In genomic region chr1:84690397-84691138, GRCh38 we compare ENCODE assay signal across 8 cellular contexts. TPM values are rescaled to one million over a fixed set of nuclear protein-coding genes. Genes with fewer than 3 reads are reported as not detected.
DNase-seq lines count a peak whose midpoint lies in the region; ATAC-seq lines count a peak whose summit lies in the region.

Gene SSX2IP, minus strand, starts transcription at chr1:84690461. Its CDS starts 19,242 bp downstream, at chr1:84671219.

- peaks cover 62% of the 10 kb centered on the region for H3K4me1 Mint-ChIP-seq in activated CD4-positive, alpha-beta T cell treated with anti-CD3 and anti-CD28 coated beads, Interleukin-2, amount 10 ng/mL, durations not matched to agents 7 days and 5 days

- DNase-seq in C1 segment of cervical spinal cord (lab: John Stamatoyannopoulos, UW): peak; percentile 54 to 98 (median 92)
- peak; percentile 97 for DNase-seq in NCI-H69 (lab: John Stamatoyannopoulos, UW)
- DNase-seq in activated CD4-positive, alpha-beta T cell treated with anti-CD3 and anti-CD28 coated beads, Interleukin-2, amount 10 ng/mL, durations not matched to agents 7 days and 5 days: peak; percentile 99
- peak; percentile 94 for DNase-seq in dedifferentiated amniotic fluid mesenchymal stem cell (ENCODE audit: extremely low spot score)
- peak; percentile 99 for DNase-seq in left kidney (ENCODE audit: low read depth, low spot score)
- peak; percentile 99 for DNase-seq in stimulated activated CD4-positive, alpha-beta T cell treated with anti-CD3 and anti-CD28 coated beads, Interleukin-1b, Interleukin-23, amount 100 ng/mL, for 48 hours

- H3K27me3 Mint-ChIP-seq in activated CD4-positive, alpha-beta T cell treated with anti-CD3 and anti-CD28 coated beads, Interleukin-2, amount 10 ng/mL, durations not matched to agents 7 days and 5 days: no peaks in the 10 kb centered on the region

- peak within 1 kb of the TSS; percentile 86 for H3K4me3 Mint-ChIP-seq in activated CD4-positive, alpha-beta T cell treated with anti-CD3 and anti-CD28 coated beads, Interleukin-2, amount 10 ng/mL, durations not matched to agents 7 days and 5 days

- peak; percentile 89 for ATAC-seq in GM19372 (IDR thresholded peaks at IDR 0.05; ENCODE audit: low read depth, unreplicated experiment)
- peak; percentile 94 for ATAC-seq in HG03521 (IDR thresholded peaks at IDR 0.05; ENCODE audit: unreplicated experiment)

- peak within 1 kb of the TSS; percentile 95 for H3K27ac Mint-ChIP-seq in activated CD4-positive, alpha-beta T cell treated with anti-CD3 and anti-CD28 coated beads, Interleukin-2, amount 10 ng/mL, durations not matched to agents 7 days and 5 days

- H3K9me3 Mint-ChIP-seq in activated CD4-positive, alpha-beta T cell treated with anti-CD3 and anti-CD28 coated beads, Interleukin-2, amount 10 ng/mL, durations not matched to agents 7 days and 5 days: peaks cover 5% of the 10 kb centered on the region

- CTCF ChIA-PET in activated CD4-positive, alpha-beta T cell treated with anti-CD3 and anti-CD28 coated beads, Interleukin-2, amount 10 ng/mL, durations not matched to agents 7 days and 5 days (lab: Charles Lee): interaction anchor here (1.1 to 1.6 kb wide), 2 partner anchors 254 to 545 kb away, joined by 3 read pairs; no protein-coding TSS in a partner anchor

- POLR2A ChIA-PET in activated CD4-positive, alpha-beta T cell treated with anti-CD3 and anti-CD28 coated beads, Interleukin-2, amount 10 ng/mL, durations not matched to agents 7 days and 5 days (lab: Charles Lee): no interaction called here

- peaks cover 6% of the 10 kb centered on the region for H3K36me3 Mint-ChIP-seq in activated CD4-positive, alpha-beta T cell treated with anti-CD3 and anti-CD28 coated beads, Interleukin-2, amount 10 ng/mL, durations not matched to agents 7 days and 5 days (ENCODE audit: low read depth)

RNA-seq across cellular contexts. Expression of gene SSX2IP, which starts in this region (rescaled TPM):
- 10 to 100 TPM; 19.1 to 19.9 TPM for total RNA-seq in activated CD4-positive, alpha-beta T cell treated with anti-CD3 and anti-CD28 coated beads, Interleukin-2, amount 10 ng/mL, durations not matched to agents 7 days and 5 days

Comparison
In these comparisons a context has a peak if more than half of its experiments do, and no peak if none do; other contexts are left out.
1. Peak in every context shown above with its lines: DNase-seq and ATAC-seq.